Comparison of ENCODE assay signal across 29 cellular contexts in the genomic region with DNA sequence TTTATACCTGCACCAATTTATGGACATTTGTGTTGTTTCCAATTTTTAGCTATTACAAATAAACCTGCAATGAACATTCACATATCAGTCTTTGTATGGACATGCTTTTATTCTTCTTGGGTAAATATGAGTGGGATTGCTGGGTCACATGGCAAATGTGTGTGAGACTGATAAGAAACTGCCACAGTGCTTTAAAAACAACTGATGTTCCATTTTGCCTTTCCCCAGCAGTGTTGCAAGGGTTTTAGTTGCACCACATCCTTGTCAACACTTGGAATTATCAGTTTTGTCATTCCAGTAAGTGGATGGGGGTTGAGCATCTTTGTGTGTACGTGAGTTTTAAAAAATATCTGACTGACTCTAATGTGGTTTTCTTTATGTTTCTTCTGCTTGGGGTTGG.
"Had no signal": no experiment of that assay in that cellular context is flagged by ENCODE, and none has a peak within 500 bp of the region (broad histone marks: within the 10 kb centered on the region; RNA-seq: fewer than 3 reads in every experiment).

No MANE protein-coding gene starts in this region.

- FAIRE-seq: bronchial epithelial cell had no signal

- H3K36me3 ChIP-seq: ascending aorta, MG63 had no signal

- H3K9me3 Mint-ChIP-seq: activated naive CD8-positive, alpha-beta T cell treated with anti-CD3 and anti-CD28 coated beads, Interleukin-2, amount 50 U/mL, for 24 hours; T-cell had no signal

- H3K4me3 Mint-ChIP-seq: activated CD4-positive, alpha-beta memory T cell treated with anti-CD3 and anti-CD28 coated beads, Interleukin-2, amount 10 ng/mL, durations not matched to agents 7 days and 5 days; activated naive CD8-positive, alpha-beta T cell treated with anti-CD3 and anti-CD28 coated beads, Interleukin-2, amount 50 U/mL, for 24 hours; T-cell; WTC11 had no signal

- H3K9me3 ChIP-seq: ascending aorta, body of pancreas, MG63 had no signal

- H3K27ac ChIP-seq: ascending aorta, body of pancreas, SK-N-MC had no signal

- H3K27ac Mint-ChIP-seq: activated CD4-positive, alpha-beta memory T cell treated with anti-CD3 and anti-CD28 coated beads, Interleukin-2, amount 10 ng/mL, durations not matched to agents 7 days and 5 days; WTC11 had no signal

- H3K36me3 Mint-ChIP-seq: WTC11 had no signal

- H3K4me1 ChIP-seq: body of pancreas had no signal

- H3K4me3 ChIP-seq: ascending aorta, body of pancreas, MG63, SK-N-MC had no signal

- H3K27me3 Mint-ChIP-seq: activated CD4-positive, alpha-beta memory T cell treated with anti-CD3 and anti-CD28 coated beads, Interleukin-2, amount 10 ng/mL, durations not matched to agents 7 days and 5 days; activated naive CD8-positive, alpha-beta T cell treated with anti-CD3 and anti-CD28 coated beads, Interleukin-2, amount 50 U/mL, for 24 hours; T-cell had no signal

- ATAC-seq: activated naive CD8-positive, alpha-beta T cell treated with anti-CD3 and anti-CD28 coated beads, Interleukin-2, amount 50 U/mL, for 24 hours; body of pancreas; Panc1; Right ventricle myocardium inferior; T-cell; WTC11 had no signal

- DNase-seq: activated CD4-positive, alpha-beta memory T cell treated with anti-CD3 and anti-CD28 coated beads, Interleukin-2, amount 10 ng/mL, durations not matched to agents 7 days and 5 days; activated CD4-positive, alpha-beta T cell treated with anti-CD3 and anti-CD28 coated beads for 1 hour; activated CD4-positive, alpha-beta T cell treated with anti-CD3 and anti-CD28 coated beads, Interleukin-2, amount 50 U/mL, for 1 hour; activated CD8-positive, alpha-beta memory T cell treated with anti-CD3 and anti-CD28 coated beads, Interleukin-2, amount 50 U/mL, for 48 hours; activated naive CD4-positive, alpha-beta T cell treated with anti-CD3 and anti-CD28 coated beads, Interleukin-2, amount 50 U/mL, for 16 hours; activated naive CD8-positive, alpha-beta T cell treated with anti-CD3 and anti-CD28 coated beads, Interleukin-2, amount 50 U/mL, for 24 hours; activated T-cell treated with anti-CD3 and anti-CD28 coated beads, Interleukin-2, amount 50 U/mL, for 1 hour; amniotic stem cell; body of pancreas; central memory CD4-positive, alpha-beta T cell; MG63; MV-4-11; NCI-H1092 treated with DMSO at 0.1 percent for 48 hours; NCI-H1417 treated with DMSO at 0.1 percent for 48 hours; NCI-H1694; NCI-H2029; NCI-H2107; NCI-H2171 treated with DMSO at 0.1 percent for 48 hours; NCI-H226; NCI-H526; NCI-H82; RPMI8226; T-cell had no signal

- H3K27me3 ChIP-seq: ascending aorta, body of pancreas, MG63 had no signal
